ENCODE assay signal across 38 cellular contexts in the genomic region with DNA sequence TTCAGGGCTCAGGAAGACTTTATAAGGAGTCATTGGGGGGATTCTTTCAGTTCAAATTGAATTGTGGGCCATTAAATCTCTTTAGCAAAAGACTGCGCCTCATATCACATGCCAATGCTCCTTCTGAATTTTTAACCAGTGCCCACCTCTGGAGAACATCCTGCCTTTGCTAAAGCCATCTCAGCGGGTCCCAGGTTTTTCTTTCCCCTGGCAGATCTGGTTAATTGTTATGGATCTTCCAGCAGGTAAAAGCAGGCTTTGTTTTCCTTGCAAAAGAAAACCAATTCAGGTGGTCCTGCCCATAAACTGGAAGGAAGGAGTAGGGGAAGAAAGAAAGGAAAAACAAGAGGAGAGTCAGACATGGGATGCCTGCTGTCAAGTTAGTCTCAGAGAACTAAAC.
"Had no signal": no experiment of that assay in that cellular context is flagged by ENCODE, and none has a peak within 500 bp of the region (broad histone marks: within the 10 kb centered on the region; RNA-seq: fewer than 3 reads in every experiment).

No MANE protein-coding gene starts in this region.

- H3K9me3 Mint-ChIP-seq: activated CD4-positive, alpha-beta memory T cell treated with anti-CD3 and anti-CD28 coated beads for 36 hours; activated CD4-positive, alpha-beta T cell treated with anti-CD3 and anti-CD28 coated beads, Interleukin-2, amount 10 ng/mL, durations not matched to agents 24 days and 14 days; activated naive CD4-positive, alpha-beta T cell treated with anti-CD3 and anti-CD28 coated beads for 36 hours; activated naive CD4-positive, alpha-beta T cell treated with anti-CD3 and anti-CD28 coated beads, Interleukin-2, amount 50 U/mL, for 24 hours; activated naive CD8-positive, alpha-beta T cell treated with anti-CD3 and anti-CD28 coated beads for 36 hours; activated naive CD8-positive, alpha-beta T cell treated with anti-CD3 and anti-CD28 coated beads, Interleukin-2, amount 50 U/mL, for 24 hours; activated T-helper 1 cell treated with anti-CD3 and anti-CD28 coated beads, Interleukin-12 subunit alpha, Interleukin-12 subunit beta, Interleukin-2, Interleukin-4 antibody, amounts not matched to agents 30 ng/mL and 10 ng/mL and 1 ng/mL, durations not matched to agents 14 hours and 24 hours and 36 hours; activated T-helper 2 cell treated with anti-CD3 and anti-CD28 coated beads, Interferon-gamma antibody, Interleukin-2, Interleukin-4, amounts not matched to agents 10 μg/mL and 5 μg/mL and 100 μg/mL, durations not matched to agents 14 hours and 24 hours and 36 hours; T-helper 2 cell treated with Interferon-gamma antibody and Interleukin-4, amounts not matched to agents 5 μg/mL and 100 μg/mL, for 36 hours had no signal

- H3K4me3 Mint-ChIP-seq: activated CD4-positive, alpha-beta memory T cell treated with anti-CD3 and anti-CD28 coated beads for 36 hours; activated CD4-positive, alpha-beta T cell treated with anti-CD3 and anti-CD28 coated beads for 36 hours; activated CD4-positive, alpha-beta T cell treated with anti-CD3 and anti-CD28 coated beads, Interleukin-2, amount 10 ng/mL, durations not matched to agents 24 days and 14 days; activated CD8-positive, alpha-beta memory T cell treated with anti-CD3 and anti-CD28 coated beads, Interleukin-2, amount 10 ng/mL, durations not matched to agents 7 days and 5 days; activated CD8-positive, alpha-beta T cell treated with anti-CD3 and anti-CD28 coated beads, Interleukin-2, amount 10 ng/mL, durations not matched to agents 7 days and 5 days; activated naive CD4-positive, alpha-beta T cell treated with anti-CD3 and anti-CD28 coated beads for 36 hours; activated naive CD4-positive, alpha-beta T cell treated with anti-CD3 and anti-CD28 coated beads, Interleukin-2, amount 50 U/mL, for 24 hours; activated naive CD8-positive, alpha-beta T cell treated with anti-CD3 and anti-CD28 coated beads for 36 hours; activated naive CD8-positive, alpha-beta T cell treated with anti-CD3 and anti-CD28 coated beads, Interleukin-2, amount 50 U/mL, for 24 hours; activated T-helper 1 cell treated with anti-CD3 and anti-CD28 coated beads, Interleukin-12 subunit alpha, Interleukin-12 subunit beta, Interleukin-2, Interleukin-4 antibody, amounts not matched to agents 30 ng/mL and 10 ng/mL and 1 ng/mL, durations not matched to agents 14 hours and 24 hours and 36 hours; brain; T-helper 17 cell; T-helper 2 cell treated with Interferon-gamma antibody and Interleukin-4, amounts not matched to agents 5 μg/mL and 100 μg/mL, for 36 hours had no signal

- H3K4me3 ChIP-seq: adrenal gland, ascending aorta, breast epithelium, cardiac muscle cell, colonic mucosa, esophagus squamous epithelium, gastroesophageal sphincter, heart right ventricle had no signal

- H3K36me3 Mint-ChIP-seq: activated CD4-positive, alpha-beta memory T cell treated with anti-CD3 and anti-CD28 coated beads for 36 hours; activated CD8-positive, alpha-beta memory T cell treated with anti-CD3 and anti-CD28 coated beads, Interleukin-2, amount 10 ng/mL, durations not matched to agents 7 days and 5 days; activated naive CD4-positive, alpha-beta T cell treated with anti-CD3 and anti-CD28 coated beads, Interleukin-2, amount 50 U/mL, for 24 hours; activated naive CD8-positive, alpha-beta T cell treated with anti-CD3 and anti-CD28 coated beads for 36 hours; brain had no signal

- DNase-seq: activated CD4-positive, alpha-beta memory T cell treated with anti-CD3 and anti-CD28 coated beads for 36 hours; activated CD4-positive, alpha-beta T cell treated with anti-CD3 and anti-CD28 coated beads for 36 hours; activated CD4-positive, alpha-beta T cell treated with anti-CD3 and anti-CD28 coated beads, Interleukin-2, amount 10 ng/mL, durations not matched to agents 24 days and 14 days; activated CD4-positive, CD25-positive, alpha-beta regulatory T cell; activated CD4-positive, CD25-positive, alpha-beta regulatory T cell treated with anti-CD3 and anti-CD28 coated beads, Interleukin-2, amount 50 U/mL, for 72 hours; activated CD8-positive, alpha-beta memory T cell treated with anti-CD3 and anti-CD28 coated beads, Interleukin-2, amount 10 ng/mL, durations not matched to agents 7 days and 5 days; activated CD8-positive, alpha-beta memory T cell treated with anti-CD3 and anti-CD28 coated beads, Interleukin-2, amount 50 U/mL, for 4 hours; activated CD8-positive, alpha-beta T cell treated with anti-CD3 and anti-CD28 coated beads, Interleukin-2, amount 10 ng/mL, durations not matched to agents 7 days and 5 days; activated effector memory CD4-positive, alpha-beta T cell treated with anti-CD3 and anti-CD28 coated beads, Interleukin-2, amount 50 U/mL, for 16 hours; activated naive CD4-positive, alpha-beta T cell treated with anti-CD3 and anti-CD28 coated beads for 36 hours; activated naive CD8-positive, alpha-beta T cell treated with anti-CD3 and anti-CD28 coated beads for 36 hours; activated naive CD8-positive, alpha-beta T cell treated with anti-CD3 and anti-CD28 coated beads, Interleukin-2, amount 50 U/mL, for 24 hours; activated T-cell treated with anti-CD3 and anti-CD28 coated beads, Interleukin-2, amount 50 U/mL, for 1 hour; activated T-cell treated with anti-CD3 and anti-CD28 coated beads, Interleukin-2, amount 50 U/mL, for 48 hours; adrenal gland; amygdala; central memory CD4-positive, alpha-beta T cell; cerebellar nuclear complex; colonic mucosa; effector CD8-positive, alpha-beta T cell; esophagus squamous epithelium; foreskin melanocyte; heart right ventricle; T-helper 17 cell; T1000; WERI-Rb-1 had no signal

- FAIRE-seq: endometrium, endothelial cell of umbilical vein had no signal

- H3K36me3 ChIP-seq: adrenal gland, ascending aorta, breast epithelium, cardiac muscle cell, colonic mucosa, esophagus squamous epithelium, gastroesophageal sphincter, heart right ventricle, WERI-Rb-1 had no signal

- H3K27ac ChIP-seq: adrenal gland, ascending aorta, breast epithelium, cardiac muscle cell, colonic mucosa, epithelial cell of prostate, gastroesophageal sphincter, heart right ventricle, WERI-Rb-1 had no signal

- H3K27me3 ChIP-seq: ascending aorta, colonic mucosa had no signal

- H3K4me1 ChIP-seq: adrenal gland, ascending aorta, breast epithelium, colonic mucosa, gastroesophageal sphincter, heart right ventricle had no signal

- H3K9me3 ChIP-seq: adrenal gland, ascending aorta, breast epithelium, colonic mucosa, esophagus squamous epithelium, gastroesophageal sphincter, heart right ventricle had no signal

- ATAC-seq: activated CD4-positive, alpha-beta T cell treated with anti-CD3 and anti-CD28 coated beads for 36 hours; activated CD8-positive, alpha-beta memory T cell treated with anti-CD3 and anti-CD28 coated beads, Interleukin-2, amount 10 ng/mL, durations not matched to agents 7 days and 5 days; activated CD8-positive, alpha-beta T cell treated with anti-CD3 and anti-CD28 coated beads, Interleukin-2, amount 10 ng/mL, durations not matched to agents 7 days and 5 days; activated naive CD8-positive, alpha-beta T cell treated with anti-CD3 and anti-CD28 coated beads, Interleukin-2, amount 50 U/mL, for 24 hours; gastroesophageal sphincter; heart right ventricle; T-helper 17 cell had no signal

- H3K4me1 Mint-ChIP-seq: activated CD4-positive, alpha-beta T cell treated with anti-CD3 and anti-CD28 coated beads for 36 hours; activated CD4-positive, alpha-beta T cell treated with anti-CD3 and anti-CD28 coated beads, Interleukin-2, amount 10 ng/mL, durations not matched to agents 24 days and 14 days; activated CD8-positive, alpha-beta memory T cell treated with anti-CD3 and anti-CD28 coated beads, Interleukin-2, amount 10 ng/mL, durations not matched to agents 7 days and 5 days; activated naive CD4-positive, alpha-beta T cell treated with anti-CD3 and anti-CD28 coated beads, Interleukin-2, amount 50 U/mL, for 24 hours; activated naive CD8-positive, alpha-beta T cell treated with anti-CD3 and anti-CD28 coated beads for 36 hours; activated naive CD8-positive, alpha-beta T cell treated with anti-CD3 and anti-CD28 coated beads, Interleukin-2, amount 50 U/mL, for 24 hours had no signal

- H3K27ac Mint-ChIP-seq: activated CD4-positive, alpha-beta memory T cell treated with anti-CD3 and anti-CD28 coated beads for 36 hours; activated CD4-positive, alpha-beta T cell treated with anti-CD3 and anti-CD28 coated beads for 36 hours; activated CD4-positive, alpha-beta T cell treated with anti-CD3 and anti-CD28 coated beads, Interleukin-2, amount 10 ng/mL, durations not matched to agents 24 days and 14 days; activated CD8-positive, alpha-beta memory T cell treated with anti-CD3 and anti-CD28 coated beads, Interleukin-2, amount 10 ng/mL, durations not matched to agents 7 days and 5 days; activated CD8-positive, alpha-beta T cell treated with anti-CD3 and anti-CD28 coated beads, Interleukin-2, amount 10 ng/mL, durations not matched to agents 7 days and 5 days; activated naive CD4-positive, alpha-beta T cell treated with anti-CD3 and anti-CD28 coated beads for 36 hours; activated naive CD4-positive, alpha-beta T cell treated with anti-CD3 and anti-CD28 coated beads, Interleukin-2, amount 50 U/mL, for 24 hours; activated naive CD8-positive, alpha-beta T cell treated with anti-CD3 and anti-CD28 coated beads for 36 hours; activated naive CD8-positive, alpha-beta T cell treated with anti-CD3 and anti-CD28 coated beads, Interleukin-2, amount 50 U/mL, for 24 hours; activated T-helper 1 cell treated with anti-CD3 and anti-CD28 coated beads, Interleukin-12 subunit alpha, Interleukin-12 subunit beta, Interleukin-2, Interleukin-4 antibody, amounts not matched to agents 30 ng/mL and 10 ng/mL and 1 ng/mL, durations not matched to agents 14 hours and 24 hours and 36 hours; activated T-helper 2 cell treated with anti-CD3 and anti-CD28 coated beads, Interferon-gamma antibody, Interleukin-2, Interleukin-4, amounts not matched to agents 10 μg/mL and 5 μg/mL and 100 μg/mL, durations not matched to agents 14 hours and 24 hours and 36 hours; brain; T-helper 17 cell; T-helper 2 cell treated with Interferon-gamma antibody and Interleukin-4, amounts not matched to agents 5 μg/mL and 100 μg/mL, for 36 hours had no signal
